ENCODE assay signal across 25 cellular contexts in genomic region chr10:22460531-22461403, GRCh38.
A peak's percentile ranks its signal among the peaks of the same experiment; 100 is the strongest.
DNase-seq lines count a peak whose midpoint lies in the region; ATAC-seq, FAIRE-seq and TF ChIP-seq lines count a peak whose summit lies in the region.
"Had no signal": no experiment of that assay in that cellular context is flagged by ENCODE, and none has a peak within 500 bp of the region (broad histone marks: within the 10 kb centered on the region; RNA-seq: fewer than 3 reads in every experiment).

No MANE protein-coding gene starts in this region.

- peak overlapping the region in 1 of 2 experiments; percentile 36; a peak in 1 of 4 replicates for H3K9ac ChIP-seq in K562 (ENCODE audit: insufficient read depth in 1 of 2, low read depth in 2 of 2, low read length in 2 of 2)
- H3K9ac ChIP-seq: BLaER1 treated with 17β-estradiol and CSF1 and Interleukin-3, amounts not matched to agents 10 nM and 100 nM had no signal

- H3K36me3 Mint-ChIP-seq in T-helper 1 cell treated with Interleukin-12 subunit alpha and Interleukin-12 subunit beta and Interleukin-4 antibody, amounts not matched to agents 30 μg/mL and 1 μg/mL, for 36 hours (ENCODE audit: low read depth) = no peaks in the 10 kb centered on the region
- H3K36me3 Mint-ChIP-seq: CD8-positive, alpha-beta T cell had no signal

- H3K4me1 ChIP-seq in HEK293 (ENCODE audit: control insufficient read depth, insufficient read depth, low read length) (no peaks in the 10 kb centered on the region), K562 (replicated peaks in 1 of 2; ENCODE audit: control insufficient read depth in 2 of 2, insufficient read depth in 2 of 2, low read length in 2 of 2) (peaks cover 6 to 11% of the 10 kb centered on the region in 2 experiments; a peak in 3 of 5 replicates), osteoblast (ENCODE audit: insufficient read depth, low read length) (peaks cover 10% of the 10 kb centered on the region)
- H3K4me1 ChIP-seq: A549 had no signal

- ATAC-seq in K562 = peak; percentile 39
- no peak for ATAC-seq in GM21447 (IDR thresholded peaks at IDR 0.05; ENCODE audit: unreplicated experiment)
- ATAC-seq: A549; CD8-positive, alpha-beta T cell; GM12878 had no signal

- POLR2A ChIA-PET in HEK293 (lab: Yijun Ruan, JAX) (interaction anchor here (0.7 kb wide), 1 partner anchor 27 kb away, joined by 3 read pairs; no protein-coding TSS in a partner anchor), K562 (lab: Yijun Ruan, JAX) (interaction anchor here (1.0 to 1.2 kb wide), 2 partner anchors 12 to 15 kb away, joined by 4 read pairs; no protein-coding TSS in a partner anchor)

- no peak overlapping the region for H3K27ac ChIP-seq in HEK293 (ENCODE audit: extremely low read depth, low read depth, low read length)
- H3K27ac ChIP-seq in K562 (ENCODE audit: extremely low read depth, low read depth, low read length) = no peak overlapping the region
- no peak overlapping the region for H3K27ac ChIP-seq in osteoblast (ENCODE audit: low read depth, low read length)
- H3K27ac ChIP-seq: 22Rv1; A549; BLaER1 treated with 17β-estradiol and CSF1 and Interleukin-3, amounts not matched to agents 10 nM and 100 nM; C4-2B had no signal

- DNase-seq in T-helper 1 cell (no peak), K562 (ENCODE audit: extremely low read depth in 1 of 4, low spot score in 3 of 4) (no peak), osteoblast (ENCODE audit: insufficient read length, low spot score, missing footprints) (peak; percentile 68), globus pallidus (ENCODE audit: low spot score) (no peak), NCI-H2227 treated with DMSO at 0.1 percent for 48 hours (lab: John Stamatoyannopoulos, UW) (no peak)
- DNase-seq: AML-193; CD4-positive, alpha-beta T cell; CD8-positive, alpha-beta T cell; DMS 273 treated with DMSO at 0.1 percent for 48 hours; DMS153; DMS53; DMS79; DND-41; EL; GDM1 had no signal

- TF ChIP-seq EP300 in K562 (IDR thresholded peaks at IDR 0.05; ENCODE audit: low read length) = no peak

- peaks cover 3% of the 10 kb centered on the region for H3K9me1 ChIP-seq in K562 (ENCODE audit: control insufficient read depth, insufficient read depth, low read length)

- TF ChIP-seq CTCF in HEK293 (tag by site-specific recombination; IDR thresholded peaks at IDR 0.05) (no peak), K562 (IDR thresholded peaks at IDR 0.05 in 2 of 3, conservative IDR thresholded peaks at IDR 0.05 in 1 of 3; ENCODE audit: insufficient read depth in 2 of 3, low read depth in 1 of 3, low read length in 3 of 3) (no peak), osteoblast (IDR thresholded peaks at IDR 0.05; ENCODE audit: extremely low read depth, low read depth, low read length) (no peak)

- CTCF ChIA-PET in HEK293 (lab: Yijun Ruan, JAX) (interaction anchor here (0.7 kb wide), 1 partner anchor 27 kb away, joined by 3 read pairs; no protein-coding TSS in a partner anchor), K562 (lab: Yijun Ruan, JAX; ENCODE audit: low intra/inter-chr PET ratio) (no interaction called here)

- no peak for TF ChIP-seq POLR2A in K562 (conservative IDR thresholded peaks at IDR 0.05)

- in situ Hi-C loops in K562 (cut with MboI) = no loop called here

- H3K4me3 Mint-ChIP-seq in T-helper 1 cell treated with Interleukin-12 subunit alpha and Interleukin-12 subunit beta and Interleukin-4 antibody, amounts not matched to agents 30 μg/mL and 1 μg/mL, for 36 hours = no peak overlapping the region
- H3K4me3 Mint-ChIP-seq: B cell; CD4-positive, alpha-beta T cell; CD8-positive, alpha-beta T cell had no signal

- H3K27me3 ChIP-seq in K562 (ENCODE audit: control insufficient read depth in 2 of 2, insufficient read depth in 2 of 2, low read length in 2 of 2) (no peaks in the 10 kb centered on the region), osteoblast (ENCODE audit: insufficient read depth, low read length) (no peaks in the 10 kb centered on the region)
- H3K27me3 ChIP-seq: BLaER1 treated with 17β-estradiol and CSF1 and Interleukin-3, amounts not matched to agents 10 nM and 100 nM had no signal

- H3K27ac Mint-ChIP-seq in T-helper 1 cell treated with Interleukin-12 subunit alpha and Interleukin-12 subunit beta and Interleukin-4 antibody, amounts not matched to agents 30 μg/mL and 1 μg/mL, for 36 hours = peak overlapping the region; percentile 24
- H3K27ac Mint-ChIP-seq: B cell; CD4-positive, alpha-beta T cell; CD8-positive, alpha-beta T cell had no signal

- H4K20me1 ChIP-seq in K562 (replicated peaks; ENCODE audit: control insufficient read depth, insufficient read depth, low read length) = no peaks in the 10 kb centered on the region
- H4K20me1 ChIP-seq in osteoblast (ENCODE audit: insufficient read depth, low read length) = no peaks in the 10 kb centered on the region
- H4K20me1 ChIP-seq: BLaER1 treated with 17β-estradiol and CSF1 and Interleukin-3, amounts not matched to agents 10 nM and 100 nM had no signal

- peaks cover 3% of the 10 kb centered on the region for H3K27me3 Mint-ChIP-seq in T-helper 1 cell treated with Interleukin-12 subunit alpha and Interleukin-12 subunit beta and Interleukin-4 antibody, amounts not matched to agents 30 μg/mL and 1 μg/mL, for 36 hours (ENCODE audit: low read depth)
- H3K27me3 Mint-ChIP-seq: B cell; CD4-positive, alpha-beta T cell had no signal

- BruUV-seq in K562 (replicated peaks; lab: Mats Ljungman, UMichigan) = no TSS peak

- intact Hi-C loops in K562 (cut with micrococcal nuclease) = no loop called here

- H3K4me3 ChIP-seq in HEK293 (ENCODE audit: low read depth, low read length) = no peak overlapping the region
- H3K4me3 ChIP-seq in K562 = no peak overlapping the region
- no peak overlapping the region for H3K4me3 ChIP-seq in osteoblast (ENCODE audit: insufficient read depth, low read length)
- H3K4me3 ChIP-seq: A549; BLaER1 treated with 17β-estradiol and CSF1 and Interleukin-3, amounts not matched to agents 10 nM and 100 nM; GM12878 had no signal

- no peak overlapping the region for H3K4me2 ChIP-seq in K562 (ENCODE audit: insufficient read depth, low read length)
- no peak overlapping the region for H3K4me2 ChIP-seq in osteoblast (ENCODE audit: insufficient read depth, low read length)
- H3K4me2 ChIP-seq: A549; BLaER1 treated with 17β-estradiol and CSF1 and Interleukin-3, amounts not matched to agents 10 nM and 100 nM had no signal

- no peaks in the 10 kb centered on the region for H3K36me3 ChIP-seq in HEK293 (ENCODE audit: control insufficient read depth in 2 of 2, insufficient read depth in 1 of 2, low read length in 2 of 2)
- H3K36me3 ChIP-seq in K562 (ENCODE audit: control insufficient read depth, insufficient read depth, low read length) = no peaks in the 10 kb centered on the region
- H3K36me3 ChIP-seq in osteoblast (ENCODE audit: insufficient read depth, low read length) = no peaks in the 10 kb centered on the region
- H3K36me3 ChIP-seq: BLaER1 treated with 17β-estradiol and CSF1 and Interleukin-3, amounts not matched to agents 10 nM and 100 nM had no signal

- 40% methylated on average over 6 of the region's 6 CpGs for WGBS in K562 (ENCODE audit: insufficient coverage, low coverage, missing lambda C conversion rate)

- peaks cover 4% of the 10 kb centered on the region for H3K9me3 Mint-ChIP-seq in T-helper 1 cell treated with Interleukin-12 subunit alpha and Interleukin-12 subunit beta and Interleukin-4 antibody, amounts not matched to agents 30 μg/mL and 1 μg/mL, for 36 hours
- H3K9me3 Mint-ChIP-seq: CD4-positive, alpha-beta T cell; CD8-positive, alpha-beta T cell had no signal

- peaks cover 8% of the 10 kb centered on the region for H3K4me1 Mint-ChIP-seq in T-helper 1 cell treated with Interleukin-12 subunit alpha and Interleukin-12 subunit beta and Interleukin-4 antibody, amounts not matched to agents 30 μg/mL and 1 μg/mL, for 36 hours (ENCODE audit: low read depth)

- FAIRE-seq in K562 (lab: Jason Lieb, UNC) = peak; percentile 61
- FAIRE-seq: A549, GM12878, GM18507 had no signal

- TF ChIP-seq RAD21 in K562 (CRISPR knock-in tag; conservative IDR thresholded peaks at IDR 0.05 in 1 of 2, IDR thresholded peaks at IDR 0.05 in 1 of 2) = no peak

- no peaks in the 10 kb centered on the region for H3K79me2 ChIP-seq in K562 (ENCODE audit: control insufficient read depth, insufficient read depth, low read length)
- H3K79me2 ChIP-seq in osteoblast (ENCODE audit: insufficient read depth, low read length) = no peaks in the 10 kb centered on the region

- H3K9me3 ChIP-seq in HEK293 (ENCODE audit: control insufficient read depth, insufficient read depth, low read depth, low read length) (no peaks in the 10 kb centered on the region), K562 (replicated peaks; ENCODE audit: control insufficient read depth, insufficient read depth, low read depth, low read length) (no peaks in the 10 kb centered on the region), osteoblast (ENCODE audit: low read depth, low read length) (no peaks in the 10 kb centered on the region)
- H3K9me3 ChIP-seq: A549 had no signal

- peak overlapping the region; percentile 26 for H2AFZ ChIP-seq in K562 (ENCODE audit: low read depth, low read length)
- no peak overlapping the region for H2AFZ ChIP-seq in osteoblast (ENCODE audit: low read length)

TF ChIP-seq in HEK293, 187 proteins besides CTCF, POLR2A, EP300 and RAD21 (continues in another document):
- no peak for TF ChIP-seq KLF16 (tag by site-specific recombination; IDR thresholded peaks at IDR 0.05)
- no peak for TF ChIP-seq BCL11A (tag by site-specific recombination; IDR thresholded peaks at IDR 0.05; ENCODE audit: low read depth)

TF ChIP-seq in K562, 482 proteins besides CTCF, POLR2A, EP300 and RAD21 (continues in another document):
- TF ChIP-seq EZH2 (IDR thresholded peaks at IDR 0.05; ENCODE audit: borderline replicate concordance, low read depth, low read length) (no peak), RFX5 (IDR thresholded peaks at IDR 0.05; ENCODE audit: low read depth, low read length) (no peak), PREB (CRISPR knock-in tag; IDR thresholded peaks at IDR 0.05) (no peak), ZNF79 (CRISPR knock-in tag; IDR thresholded peaks at IDR 0.05; ENCODE audit: low read depth) (peak; percentile 95), KDM1A (IDR thresholded peaks at IDR 0.05) (peak in 1 of 2 experiments; percentile 8; a peak in 1 of 4 replicates), DPF2 (IDR thresholded peaks at IDR 0.05) (peak; percentile 46; the same call in 1 of the 2 replicates), NFRKB (IDR thresholded peaks at IDR 0.05; ENCODE audit: low read depth) (no peak), NR2C1 (IDR thresholded peaks at IDR 0.05) (no peak), NR2C1 (tag; IDR thresholded peaks at IDR 0.05) (no peak), BRF1 (IDR thresholded peaks at IDR 0.05; ENCODE audit: borderline replicate concordance, extremely low read depth, insufficient read length) (no peak), ADNP (tag; IDR thresholded peaks at IDR 0.05) (peak; percentile 79)
